ENCODE assay signal across 12 cellular contexts in genomic region chr3:107942244-107942643, GRCh38.
A peak's percentile ranks its signal among the peaks of the same experiment; 100 is the strongest.
DNase-seq lines count a peak whose midpoint lies in the region; ATAC-seq and TF ChIP-seq lines count a peak whose summit lies in the region.
"Had no signal": no experiment of that assay in that cellular context is flagged by ENCODE, and none has a peak within 500 bp of the region (broad histone marks: within the 10 kb centered on the region; RNA-seq: fewer than 3 reads in every experiment).

No MANE protein-coding gene starts in this region.

- H3K9me3 Mint-ChIP-seq in progenitor cell of endocrine pancreas (ENCODE audit: low read depth), result peaks cover 5% of the 10 kb centered on the region

- H3K27me3 Mint-ChIP-seq in progenitor cell of endocrine pancreas, result peaks cover 7% of the 10 kb centered on the region

- no peaks in the 10 kb centered on the region for H3K36me3 Mint-ChIP-seq in progenitor cell of endocrine pancreas (ENCODE audit: insufficient read depth)
- H3K36me3 Mint-ChIP-seq: WTC11 had no signal

- DNase-seq in NK-92 treated with Interleukin-12 subunit alpha and Interleukin-12 subunit beta, amount 100 ng/mL, for 24 hours (lab: John Stamatoyannopoulos, UW), result peak; percentile 5
- DNase-seq in NK-92 (lab: John Stamatoyannopoulos, UW; ENCODE audit: unreplicated experiment) (no peak), OCI-M1 (lab: John Stamatoyannopoulos, UW) (no peak), GOT3 (lab: John Stamatoyannopoulos, UW) (no peak), progenitor cell of endocrine pancreas (ENCODE audit: low spot score, unreplicated experiment) (no peak)
- DNase-seq in activated naive CD4-positive, alpha-beta T cell treated with anti-CD3 and anti-CD28 coated beads, Interleukin-2, amount 50 U/mL, for 16 hours, result peak; percentile 21
- DNase-seq in stimulated activated CD4-positive, alpha-beta T cell treated with anti-CD3 and anti-CD28 coated beads, Interleukin-2, amount 100 ng/mL, for 4 hours (ENCODE audit: low read depth), result peak; percentile 18
- DNase-seq: left cardiac atrium, NCI-H2081 had no signal

- ATAC-seq in HG02981 (IDR thresholded peaks at IDR 0.05; ENCODE audit: unreplicated experiment), result peak; percentile 71
- ATAC-seq: HepG2, left cardiac atrium, WTC11 had no signal

- H3K27ac Mint-ChIP-seq in progenitor cell of endocrine pancreas, result no peak overlapping the region
- H3K27ac Mint-ChIP-seq: WTC11 had no signal

- H3K4me3 Mint-ChIP-seq in progenitor cell of endocrine pancreas (ENCODE audit: low read depth), result no peak overlapping the region
- H3K4me3 Mint-ChIP-seq: WTC11 had no signal

- no peak for TF ChIP-seq CTCF in progenitor cell of endocrine pancreas (IDR thresholded peaks at IDR 0.05; ENCODE audit: unreplicated experiment)

- H3K4me1 Mint-ChIP-seq in progenitor cell of endocrine pancreas (ENCODE audit: low read depth), result peaks cover 5% of the 10 kb centered on the region

Comparison
In these comparisons a context has a peak if more than half of its experiments do, and no peak if none do; other contexts are left out.
1. DNase-seq: peak in NK-92 treated with Interleukin-12 subunit alpha and Interleukin-12 subunit beta, amount 100 ng/mL, for 24 hours (single experiment), activated naive CD4-positive, alpha-beta T cell treated with anti-CD3 and anti-CD28 coated beads, Interleukin-2, amount 50 U/mL, for 16 hours (single experiment) and stimulated activated CD4-positive, alpha-beta T cell treated with anti-CD3 and anti-CD28 coated beads, Interleukin-2, amount 100 ng/mL, for 4 hours (single experiment); none in NK-92 (single experiment), OCI-M1 (single experiment), GOT3 (single experiment) and progenitor cell of endocrine pancreas (single experiment).